ENCODE assay signal across 10 cellular contexts in genomic region chr3:30688776-30689175, GRCh38.
DNase-seq lines count a peak whose midpoint lies in the region; ATAC-seq and TF ChIP-seq lines count a peak whose summit lies in the region.
"Had no signal": no experiment of that assay in that cellular context is flagged by ENCODE, and none has a peak within 500 bp of the region (broad histone marks: within the 10 kb centered on the region; RNA-seq: fewer than 3 reads in every experiment).

No MANE protein-coding gene starts in this region.

- H3K36me3 ChIP-seq in lung (ENCODE audit: control insufficient read depth in 2 of 2, insufficient read depth in 2 of 2, low read length in 2 of 2) (peaks cover 19 to 20% of the 10 kb centered on the region in 2 donors), tibial artery (peaks cover 28 to 38% (median 30%) of the 10 kb centered on the region in 3 donors)

- TF ChIP-seq CTCF in MCF 10A (IDR thresholded peaks at IDR 0.05; ENCODE audit: unreplicated experiment) (no peak), lung (IDR thresholded peaks at IDR 0.05; ENCODE audit: control extremely low read depth, extremely low read depth) (no peak), tibial artery (IDR thresholded peaks at IDR 0.05) (no peak)

- H3K4me3 Mint-ChIP-seq in activated T-cell treated with anti-CD3 and anti-CD28 coated beads, Interleukin-2, amount 50 U/mL, for 24 hours = no peak overlapping the region
- H3K4me3 Mint-ChIP-seq in MCF 10A (ENCODE audit: unreplicated experiment) = peak overlapping the region; percentile 44

- H3K4me1 ChIP-seq in lung (ENCODE audit: control insufficient read depth in 2 of 2, insufficient read depth in 2 of 2, low read length in 2 of 2) (peaks cover 24 to 39% of the 10 kb centered on the region in 2 donors), tibial artery (peaks cover 0 to 99% (median 65%) of the 10 kb centered on the region in 4 donors)

- H3K4me1 Mint-ChIP-seq in activated T-cell treated with anti-CD3 and anti-CD28 coated beads, Interleukin-2, amount 50 U/mL, for 24 hours (ENCODE audit: low read depth) = peaks cover 96% of the 10 kb centered on the region
- H3K4me1 Mint-ChIP-seq in MCF 10A (ENCODE audit: insufficient read depth, unreplicated experiment) = peaks cover 48% of the 10 kb centered on the region

- H3K4me3 ChIP-seq in lung = no peak overlapping the region
- no peak overlapping the region for H3K4me3 ChIP-seq in tibial artery

- H3K27me3 ChIP-seq in lung (ENCODE audit: control insufficient read depth, insufficient read depth) (no peaks in the 10 kb centered on the region), tibial artery (no peaks in the 10 kb centered on the region)

- H3K36me3 Mint-ChIP-seq in activated T-cell treated with anti-CD3 and anti-CD28 coated beads, Interleukin-2, amount 50 U/mL, for 24 hours (ENCODE audit: low read depth) = peaks cover 98% of the 10 kb centered on the region
- H3K36me3 Mint-ChIP-seq in MCF 10A (ENCODE audit: insufficient read depth, unreplicated experiment) = peaks cover 96% of the 10 kb centered on the region

- BruUV-seq in MCF 10A (replicated peaks; lab: Mats Ljungman, UMichigan) = no TSS peak

- CTCF ChIA-PET in MCF 10A (lab: Yijun Ruan, JAX) = interaction anchor here (0.5 to 0.8 kb wide), 7 partner anchors 55 to 568 kb away, joined by 3 to 4 read pairs (median 3); no protein-coding TSS in a partner anchor

- H3K27ac ChIP-seq in lung (ENCODE audit: low read depth in 1 of 2, low read length in 1 of 2) (peak overlapping the region; percentile 21 to 66), tibial artery (peak overlapping the region; percentile 61 to 77)

- 65 to 83% methylated on average over 5 of the region's 5 CpGs for WGBS in lung, 2 donors

- H3K9me3 ChIP-seq in lung (ENCODE audit: control insufficient read depth in 2 of 2, insufficient read depth in 1 of 2, low read length in 1 of 2) = no peaks in the 10 kb centered on the region
- H3K9me3 ChIP-seq in tibial artery = no peaks in the 10 kb centered on the region

- POLR2A ChIA-PET in MCF 10A (lab: Yijun Ruan, JAX) = interaction anchor here (0.6 to 1.4 kb wide), 11 partner anchors 15 to 676 kb away, joined by 3 to 5 read pairs (median 3); no protein-coding TSS in a partner anchor

- no peaks in the 10 kb centered on the region for H3K27me3 Mint-ChIP-seq in activated T-cell treated with anti-CD3 and anti-CD28 coated beads, Interleukin-2, amount 50 U/mL, for 24 hours
- H3K27me3 Mint-ChIP-seq in MCF 10A (ENCODE audit: insufficient read depth, unreplicated experiment) = no peaks in the 10 kb centered on the region

- no peak for ATAC-seq in lung (ENCODE audit: insufficient read depth, low FRiP score)
- ATAC-seq in sciatic nerve = no peak

- H3K9me3 Mint-ChIP-seq in activated T-cell treated with anti-CD3 and anti-CD28 coated beads, Interleukin-2, amount 50 U/mL, for 24 hours = no peaks in the 10 kb centered on the region
- H3K9me3 Mint-ChIP-seq in MCF 10A (ENCODE audit: unreplicated experiment) = no peaks in the 10 kb centered on the region

- peak overlapping the region; percentile 89 for H3K27ac Mint-ChIP-seq in activated T-cell treated with anti-CD3 and anti-CD28 coated beads, Interleukin-2, amount 50 U/mL, for 24 hours
- H3K27ac Mint-ChIP-seq in MCF 10A (ENCODE audit: low read depth, unreplicated experiment) = peak overlapping the region; percentile 96

- DNase-seq in activated T-cell treated with anti-CD3 and anti-CD28 coated beads, Interleukin-2, amount 50 U/mL, for 24 hours = no peak
- DNase-seq in activated T-cell treated with anti-CD3 and anti-CD28 coated beads, Interleukin-2, amount 50 U/mL, for 1 hour = no peak
- DNase-seq in MCF 10A (ENCODE audit: unreplicated experiment) (peak; percentile 18), lung (ENCODE audit: low spot score) (no peak), tibial artery (no peak), sciatic nerve (ENCODE audit: low spot score) (no peak), NCI-H446 (lab: John Stamatoyannopoulos, UW) (no peak)
- DNase-seq in stimulated activated CD4-positive, alpha-beta T cell treated with anti-CD3 and anti-CD28 coated beads, Interleukin-2, amount 100 ng/mL, for 24 hours = no peak
- DNase-seq: Kasumi-1, T-helper 9 cell had no signal

- intact Hi-C loops in MCF 10A (cut with micrococcal nuclease) (loop anchor here (2.0 kb wide), 1 partner anchor 170 kb away; no protein-coding TSS in a partner anchor), tibial artery (cut with DNase I; ENCODE audit: low total_unique reads) (no loop called here), sciatic nerve (cut with DNase I) (no loop called here)
